In genomic region chr6:18081025-18081668, GRCh38 we compare ENCODE assay signal across 25 cellular contexts. TPM values are rescaled to one million over a fixed set of nuclear protein-coding genes. Genes with fewer than 3 reads are reported as not detected.
"Had no signal": no experiment of that assay in that cellular context is flagged by ENCODE, and none has a peak within 500 bp of the region (broad histone marks: within the 10 kb centered on the region; RNA-seq: fewer than 3 reads in every experiment).

No MANE protein-coding gene starts in this region.

- H3K27me3 Mint-ChIP-seq: progenitor cell of endocrine pancreas had no signal

- H3K36me3 Mint-ChIP-seq: activated naive CD8-positive, alpha-beta T cell treated with anti-CD3 and anti-CD28 coated beads for 36 hours; neural progenitor cell had no signal

- H3K4me3 ChIP-seq: breast epithelium, left ventricle myocardium inferior, neural progenitor cell had no signal

- H3K9me3 ChIP-seq: breast epithelium, left ventricle myocardium inferior had no signal

- H3K27ac ChIP-seq: breast epithelium, left ventricle myocardium inferior, neural progenitor cell had no signal

- H3K9ac ChIP-seq: neural progenitor cell had no signal

- H3K4me1 ChIP-seq: breast epithelium, left ventricle myocardium inferior, neural progenitor cell had no signal

- H3K4me2 ChIP-seq: neural progenitor cell had no signal

- H3K4me1 Mint-ChIP-seq: activated naive CD8-positive, alpha-beta T cell treated with anti-CD3 and anti-CD28 coated beads for 36 hours; naive thymus-derived CD8-positive, alpha-beta T cell; neural progenitor cell had no signal

- H3K36me3 ChIP-seq: breast epithelium, left ventricle myocardium inferior, neural progenitor cell had no signal

- FAIRE-seq: astrocyte, endometrium, urothelium cell line had no signal

- ATAC-seq: activated T-cell treated with anti-CD3 and anti-CD28 coated beads, Interleukin-2, amount 50 U/mL, for 4 hours; naive thymus-derived CD8-positive, alpha-beta T cell; right cardiac atrium; stimulated activated naive CD8-positive, alpha-beta T cell treated with anti-CD3 and anti-CD28 coated beads, Interleukin-15, Interleukin-2, amounts not matched to agents 100 U/mL and 50 U/mL, for 24 hours had no signal

- H2AFZ ChIP-seq: neural progenitor cell had no signal

- H3K27me3 ChIP-seq: breast epithelium, neural progenitor cell had no signal

- H3K4me3 Mint-ChIP-seq: activated naive CD8-positive, alpha-beta T cell treated with anti-CD3 and anti-CD28 coated beads for 36 hours; activated T-cell treated with anti-CD3 and anti-CD28 coated beads, Interleukin-2, amount 50 U/mL, for 4 hours; dendritic cell treated with granulocyte-macrophage colony-stimulating factor and Interleukin-4, amounts not matched to agents 40 ng/mL and 50 ng/mL, for 4 days; naive thymus-derived CD8-positive, alpha-beta T cell; neural progenitor cell had no signal

- H3K9me3 Mint-ChIP-seq: activated T-cell treated with anti-CD3 and anti-CD28 coated beads, Interleukin-2, amount 50 U/mL, for 4 hours; neural progenitor cell had no signal

- DNase-seq: activated CD8-positive, alpha-beta memory T cell treated with anti-CD3 and anti-CD28 coated beads for 24 hours; activated CD8-positive, alpha-beta memory T cell treated with anti-CD3 and anti-CD28 coated beads, Interleukin-2, amount 50 U/mL, for 4 hours; activated naive CD4-positive, alpha-beta T cell treated with Interleukin-2 at 50 U/mL for 16 hours; activated naive CD8-positive, alpha-beta T cell treated with anti-CD3 and anti-CD28 coated beads for 36 hours; activated T-cell treated with anti-CD3 and anti-CD28 coated beads, Interleukin-2, amount 50 U/mL, for 4 hours; effector CD4-positive, alpha-beta T cell; foreskin melanocyte; glutamatergic neuron; hippocampal formation; kidney glomerular epithelial cell; left ventricle myocardium inferior; naive thymus-derived CD8-positive, alpha-beta T cell; right cardiac atrium; stimulated activated CD4-positive, alpha-beta T cell treated with anti-CD3 and anti-CD28 coated beads, Interleukin-12 subunit alpha, Interleukin-12 subunit beta, amount 100 ng/mL, for 4 hours; stimulated activated CD4-positive, alpha-beta T cell treated with anti-CD3 and anti-CD28 coated beads, Interleukin-4, amount 100 ng/mL, for 4 hours; stimulated activated naive CD8-positive, alpha-beta T cell treated with anti-CD3 and anti-CD28 coated beads, Interleukin-15, Interleukin-2, amounts not matched to agents 100 U/mL and 50 U/mL, for 24 hours; T-helper 9 cell had no signal

- H3K27ac Mint-ChIP-seq: activated naive CD8-positive, alpha-beta T cell treated with anti-CD3 and anti-CD28 coated beads for 36 hours; activated T-helper 2 cell treated with anti-CD3 and anti-CD28 coated beads, Interferon-gamma antibody, Interleukin-2, Interleukin-4, amounts not matched to agents 10 μg/mL and 5 μg/mL and 100 μg/mL, durations not matched to agents 14 hours and 24 hours and 36 hours; dendritic cell treated with granulocyte-macrophage colony-stimulating factor and Interleukin-4, amounts not matched to agents 40 ng/mL and 50 ng/mL, for 4 days; naive thymus-derived CD8-positive, alpha-beta T cell; neural progenitor cell; progenitor cell of endocrine pancreas had no signal

RNA-seq across cellular contexts. Expression of gene NHLRC1, which starts 41.3 kb away (rescaled TPM):
- total RNA-seq: astrocyte had no signal
